10 cellular contexts compared by ENCODE assay signal in genomic region chr20:57434390-57434700, GRCh38. TPM values are rescaled to one million over a fixed set of nuclear protein-coding genes. Genes with fewer than 3 reads are reported as not detected.
DNase-seq lines count a peak whose midpoint lies in the region; ATAC-seq, FAIRE-seq and TF ChIP-seq lines count a peak whose summit lies in the region.
"Had no signal": no experiment of that assay in that cellular context is flagged by ENCODE, and none has a peak within 500 bp of the region (broad histone marks: within the 10 kb centered on the region; RNA-seq: fewer than 3 reads in every experiment).

No MANE protein-coding gene starts in this region.

- H3K4me3 Mint-ChIP-seq in immature natural killer cell: peak overlapping the region; percentile 77 to 88 (median 85)

- H4K20me1 ChIP-seq in BLaER1: no peaks in the 10 kb centered on the region
- H4K20me1 ChIP-seq in DOHH2 (ENCODE audit: control insufficient read depth, insufficient read depth, low read depth, low read length): 0 out of 2 replicates have a peak, but pooled peaks cover 3% of the 10 kb centered on the region

- DNase-seq in SK-MEL-5 (ENCODE audit: low read depth, low spot score): peak; percentile 46
- DNase-seq in immature natural killer cell: peak in 2 of 3 donors; percentile 15 to 34
- DNase-seq in inferior parietal cortex (ENCODE audit: extremely low spot score): no peak
- DNase-seq in H54 (ENCODE audit: insufficient read length, low spot score): no peak
- DNase-seq in SJCRH30: no peak
- DNase-seq: NCI-H526 treated with DMSO at 0.1 percent for 48 hours had no signal

- peak overlapping the region; percentile 64; the same call in 1 of the 2 replicates for H3K9ac ChIP-seq in BLaER1

- H3K79me2 ChIP-seq in DOHH2 (ENCODE audit: control insufficient read depth, low read length): no peaks in the 10 kb centered on the region

- H3K27ac ChIP-seq in BLaER1 (peak overlapping the region; percentile 84), DOHH2 (ENCODE audit: low read depth, low read length) (no peak overlapping the region), SJCRH30 (no peak overlapping the region)
- H3K27ac ChIP-seq: suprapubic skin had no signal

- peaks cover 65% of the 10 kb centered on the region in 2 donors for H3K4me1 Mint-ChIP-seq in immature natural killer cell

- H3K27me3 Mint-ChIP-seq in immature natural killer cell (ENCODE audit: low read depth in 3 of 3): peaks cover 0 to 12% (median 9%) of the 10 kb centered on the region in 3 donors

- H3K36me3 ChIP-seq in BLaER1 (no peaks in the 10 kb centered on the region), DOHH2 (ENCODE audit: control insufficient read depth, low read length) (no peaks in the 10 kb centered on the region), SJCRH30 (no peaks in the 10 kb centered on the region)
- H3K36me3 ChIP-seq: suprapubic skin had no signal

- H3K9me3 Mint-ChIP-seq in immature natural killer cell: no peaks in the 10 kb centered on the region

- peak overlapping the region in 5 of 6 donors; percentile 86 to 96 (median 93) for H3K27ac Mint-ChIP-seq in immature natural killer cell

- H3K27me3 ChIP-seq in BLaER1 (no peaks in the 10 kb centered on the region), DOHH2 (ENCODE audit: control insufficient read depth, low read length) (peaks cover 8% of the 10 kb centered on the region), SJCRH30 (no peaks in the 10 kb centered on the region)
- H3K27me3 ChIP-seq: suprapubic skin had no signal

- TF ChIP-seq CTCF in DOHH2 (IDR thresholded peaks at IDR 0.05; ENCODE audit: low read depth, low read length, poor library complexity, severe bottlenecking): peak; percentile 50

- H3K4me1 ChIP-seq in BLaER1 (peaks cover 95% of the 10 kb centered on the region), DOHH2 (ENCODE audit: control insufficient read depth, low read length) (peaks cover 62% of the 10 kb centered on the region), SJCRH30 (peaks cover 55% of the 10 kb centered on the region)

- H3K4me2 ChIP-seq in BLaER1 (peak overlapping the region; percentile 86), DOHH2 (ENCODE audit: low read length) (peak overlapping the region; percentile 48; the same call in 1 of the 2 replicates)

- H3K36me3 Mint-ChIP-seq in immature natural killer cell: peaks cover 0 to 6% (median 0%) of the 10 kb centered on the region in 3 donors

- H3F3A ChIP-seq in DOHH2 (ENCODE audit: control insufficient read depth, insufficient read depth): peaks cover 2% of the 10 kb centered on the region; the same call in 1 of the 2 replicates

- no peak for TF ChIP-seq POLR2A in H54 (IDR thresholded peaks at IDR 0.05; ENCODE audit: low read depth, low read length)

- peaks cover 12% of the 10 kb centered on the region for H3K9me3 ChIP-seq in BLaER1
- H3K9me3 ChIP-seq in DOHH2 (ENCODE audit: control insufficient read depth, insufficient read depth, low read length): no peaks in the 10 kb centered on the region
- H3K9me3 ChIP-seq in SJCRH30 (replicated peaks): no peaks in the 10 kb centered on the region
- H3K9me3 ChIP-seq: suprapubic skin had no signal

- ATAC-seq in GM21367 (IDR thresholded peaks at IDR 0.05; ENCODE audit: unreplicated experiment): no peak

- H3K4me3 ChIP-seq in BLaER1: no peak overlapping the region
- no peak overlapping the region for H3K4me3 ChIP-seq in DOHH2 (ENCODE audit: low read length)
- H3K4me3 ChIP-seq in SJCRH30: no peak overlapping the region
- H3K4me3 ChIP-seq: suprapubic skin had no signal

- in situ Hi-C loops in SK-MEL-5 (cut with HindIII; ENCODE audit: low pct_unique_long_range_greater_than_20kb, low sequenced_read_pairs): no loop called here

- no peak for FAIRE-seq in H54 (lab: Jason Lieb, UNC)

- no peaks in the 10 kb centered on the region for H3K9me2 ChIP-seq in DOHH2 (replicated peaks; ENCODE audit: control insufficient read depth, low read length)

RNA-seq across cellular contexts. Expression of gene RBM38, which starts 43.1 kb away (rescaled TPM):
- 12.8 and 13.7 TPM in 2 replicates for total RNA-seq in SK-MEL-5 (2014; rRNA removed; shearing (Covaris generic))
- polyA plus RNA-seq in SK-MEL-5 (2015; cell fraction: cytosol; rRNA removed): 32.1 and 33.4 TPM in 2 replicates
- polyA plus RNA-seq in SK-MEL-5 (2015; cell fraction: nucleus; rRNA removed): 7.5 and 15.8 TPM in 2 replicates
- 10 to 100 TPM; 43.6 to 89.1 (median 80.4) TPM for polyA plus RNA-seq in immature natural killer cell
- total RNA-seq in SJCRH30 (2014; rRNA removed; shearing (Covaris generic)): 181 and 190 TPM in 2 replicates

Comparison
In these comparisons a context has a peak if more than half of its experiments do, and no peak if none do; other contexts are left out.
1. DNase-seq: peak in SK-MEL-5 (single experiment) and immature natural killer cell (2 of 3); none in inferior parietal cortex (single experiment), H54 (single experiment) and SJCRH30 (0 of 2).
2. RNA of gene RBM38, which starts 43.1 kb away (total RNA-seq): 181 to 190 TPM in SJCRH30; 12.8 to 13.7 TPM in SK-MEL-5; every median in the first group is over 10 times any median in the second.